Comparison of ENCODE assay signal across 8 cellular contexts in the genomic region with DNA sequence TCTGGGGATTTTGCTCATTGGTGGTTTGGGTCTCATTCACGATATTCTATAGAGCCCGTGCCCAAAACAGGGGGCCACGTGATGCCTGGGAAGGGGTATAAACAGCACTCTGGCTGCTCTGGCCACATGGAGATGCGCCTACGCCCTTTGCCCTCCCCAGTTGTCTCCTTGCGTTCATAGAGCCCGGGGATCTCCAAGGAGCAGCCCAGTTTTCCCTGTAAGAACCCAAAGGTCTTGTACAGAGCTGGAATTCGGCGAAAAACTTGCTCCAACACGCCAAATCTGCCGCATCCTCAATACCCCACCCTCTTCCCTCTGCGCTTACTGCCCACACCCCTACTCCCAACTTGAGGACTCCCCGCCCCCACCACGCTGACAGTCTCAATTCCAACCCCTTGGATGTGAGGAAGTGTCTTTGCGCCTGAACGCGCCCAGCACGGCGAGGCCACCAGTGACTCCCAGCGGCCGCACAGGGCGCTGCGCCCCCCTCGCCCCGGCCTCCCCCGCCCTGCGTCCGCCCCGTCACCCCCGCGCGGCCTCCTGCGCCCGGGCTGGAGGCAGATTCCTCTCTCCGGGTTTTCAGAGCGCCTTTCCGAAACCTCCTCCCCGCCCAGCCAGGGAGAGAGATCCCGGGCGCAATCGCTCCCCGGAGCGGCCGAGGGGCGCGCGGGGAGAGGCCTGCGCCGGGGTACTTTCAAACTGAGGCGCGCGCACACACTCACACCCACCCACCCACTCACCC. TPM values are rescaled to one million over a fixed set of nuclear protein-coding genes. Genes with fewer than 3 reads are reported as not detected.
DNase-seq lines count a peak whose midpoint lies in the region; ATAC-seq and TF ChIP-seq lines count a peak whose summit lies in the region.

Gene NHS, plus strand, starts transcription at position 582 of the 742 bp plus-strand sequence. CDS start 558 bp downstream, outside the sequence.

- H3K4me2 ChIP-seq in GM23248 (ENCODE audit: unreplicated experiment) = peak within 1 kb of the TSS; percentile 94

- H3F3A ChIP-seq in GM23248 (ENCODE audit: insufficient read depth) = 0 out of 2 replicates have a peak, but pooled peaks cover 6% of the 10 kb centered on the region

- peak within 1 kb of the TSS; percentile 82 for H2AFZ ChIP-seq in GM23248

- H3K27me3 ChIP-seq in GM23248 (replicated peaks; ENCODE audit: insufficient read depth) = no peaks in the 10 kb centered on the region
- H3K27me3 ChIP-seq in liver (ENCODE audit: control insufficient read depth in 4 of 4, insufficient read depth in 4 of 4, low read length in 3 of 4) = peaks cover 0 to 10% (median 0%) of the 10 kb centered on the region in 4 donors
- no peaks in the 10 kb centered on the region for H3K27me3 ChIP-seq in testis

- TF ChIP-seq POLR2A in testis (IDR thresholded peaks at IDR 0.05) = no peak

- H3K79me2 ChIP-seq in GM23248 (ENCODE audit: insufficient read depth) = peaks cover 22% of the 10 kb centered on the region; the same call in 1 of the 2 replicates

- no peak for ATAC-seq in HG03175 (IDR thresholded peaks at IDR 0.05; ENCODE audit: unreplicated experiment)

- intact Hi-C loops in testis (cut with DNase I; ENCODE audit: low total_unique reads) = loop anchor here (10.0 kb wide), 2 partner anchors 130 to 210 kb away; no protein-coding TSS in a partner anchor

- H3K4me3 ChIP-seq in GM23248 (peak within 1 kb of the TSS; percentile 80), liver (ENCODE audit: low read depth in 1 of 3, low read length in 3 of 3) (peak within 1 kb of the TSS in 2 of 3 donors; percentile 23 to 39), testis (peak within 1 kb of the TSS; percentile 60 to 74)

- peak within 1 kb of the TSS; percentile 77 for H3K9ac ChIP-seq in GM23248
- H3K9ac ChIP-seq in liver (ENCODE audit: low read depth in 1 of 2, low read length in 2 of 2) = no peak within 1 kb of the TSS

- H3K4me1 ChIP-seq in GM23248 (ENCODE audit: insufficient read depth) (no peaks in the 10 kb centered on the region), liver (ENCODE audit: control insufficient read depth in 4 of 4, insufficient read depth in 4 of 4, low read length in 3 of 4) (peaks cover 0 to 16% (median 10%) of the 10 kb centered on the region in 4 donors), testis (no peaks in the 10 kb centered on the region)

- H3K9me2 ChIP-seq in GM23248 (ENCODE audit: insufficient read depth) = no peaks in the 10 kb centered on the region

- in situ Hi-C loops in GM23248 (cut with MboI) = no loop called here

- DNase-seq in A172 (ENCODE audit: low spot score) (peak; percentile 62), GM23248 (peak; percentile 86), NOMO-1 treated with DMSO at 0.1 percent for 48 hours (lab: John Stamatoyannopoulos, UW; ENCODE audit: unreplicated experiment) (peak; percentile 51), ecto neural progenitor cell (ENCODE audit: low spot score) (peak; percentile 86), testis (peak; percentile 80), UCSD-AML1 (lab: John Stamatoyannopoulos, UW; ENCODE audit: unreplicated experiment) (no peak)

- H3K27ac ChIP-seq in GM23248 (peak within 1 kb of the TSS; percentile 48), liver (ENCODE audit: low read depth in 1 of 2, low read length in 2 of 2) (peak within 1 kb of the TSS in 1 of 2 donors; percentile 7), testis (peak within 1 kb of the TSS; percentile 76 to 79)

- H4K20me1 ChIP-seq in GM23248 (ENCODE audit: insufficient read depth) = no peaks in the 10 kb centered on the region

- no peaks in the 10 kb centered on the region for H3K36me3 ChIP-seq in GM23248 (ENCODE audit: low read depth)
- no peaks in the 10 kb centered on the region for H3K36me3 ChIP-seq in liver (ENCODE audit: control insufficient read depth in 4 of 4, insufficient read depth in 3 of 4, low read depth in 1 of 4, low read length in 3 of 4)
- no peaks in the 10 kb centered on the region for H3K36me3 ChIP-seq in testis (ENCODE audit: low read depth, missing control alignments)

- 2 to 4% methylated on average over 5 to 46 of the region's 52 CpGs for WGBS in GM23248 (ENCODE audit: low coverage in 1 of 2, low lambda C conversion rate in 2 of 2, missing lambda C conversion rate in 2 of 2), 2 experiments
- 4% methylated on average over 52 of the region's 52 CpGs for WGBS in liver
- 0% methylated on average over 6 to 29 of the region's 52 CpGs for WGBS in testis, 2 donors

- H3K9me3 ChIP-seq in GM23248 (ENCODE audit: low read depth) (no peaks in the 10 kb centered on the region), liver (ENCODE audit: control insufficient read depth in 4 of 4, low read length in 3 of 4) (no peaks in the 10 kb centered on the region), testis (no peaks in the 10 kb centered on the region)

- no peak for TF ChIP-seq CTCF in liver (IDR thresholded peaks at IDR 0.05; ENCODE audit: low read depth, low read length, missing input control)
- TF ChIP-seq CTCF in testis (IDR thresholded peaks at IDR 0.05) = peak in 2 of 3 experiments; percentile 35 to 42

- TF ChIP-seq RAD21 in liver (IDR thresholded peaks at IDR 0.05) = no peak

TF ChIP-seq in liver, 16 proteins besides CTCF, POLR2A, EP300 and RAD21:
- TF ChIP-seq TAF1 (conservative IDR thresholded peaks at IDR 0.05) (no peak), FOXA2 (IDR thresholded peaks at IDR 0.05) (no peak), YY1 (IDR thresholded peaks at IDR 0.05) (no peak), ZBTB33 (IDR thresholded peaks at IDR 0.05) (no peak), EGR1 (IDR thresholded peaks at IDR 0.05; ENCODE audit: low read depth in 2 of 2) (no peak), SP1 (IDR thresholded peaks at IDR 0.05) (no peak), GABPA (IDR thresholded peaks at IDR 0.05 in 1 of 2, conservative IDR thresholded peaks at IDR 0.05 in 1 of 2) (no peak), HNF4G (IDR thresholded peaks at IDR 0.05) (no peak), JUND (IDR thresholded peaks at IDR 0.05) (no peak), FOXA1 (IDR thresholded peaks at IDR 0.05) (no peak), MAX (IDR thresholded peaks at IDR 0.05) (no peak), REST (IDR thresholded peaks at IDR 0.05) (no peak), RXRA (IDR thresholded peaks at IDR 0.05) (no peak), NR2F2 (IDR thresholded peaks at IDR 0.05) (no peak), HNF4A (conservative IDR thresholded peaks at IDR 0.05) (no peak)
- TF ChIP-seq, protein P1, sequence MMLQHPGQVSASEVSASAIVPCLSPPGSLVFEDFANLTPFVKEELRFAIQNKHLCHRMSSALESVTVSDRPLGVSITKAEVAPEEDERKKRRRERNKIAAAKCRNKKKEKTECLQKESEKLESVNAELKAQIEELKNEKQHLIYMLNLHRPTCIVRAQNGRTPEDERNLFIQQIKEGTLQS (IDR thresholded peaks at IDR 0.05) = no peak

RNA-seq across cellular contexts. Expression of gene NHS, which starts in this region (rescaled TPM):
- 3.0 and 3.1 TPM in 2 replicates for total RNA-seq in A172 (2014; rRNA removed; shearing (Covaris generic))
- total RNA-seq in GM23248 (2014; rRNA removed; shearing (Covaris generic)) = 4.8 and 5.6 TPM in 2 replicates
- polyA plus RNA-seq in GM23248 (2016; fragmentation: Nextera tagmentation; extraction: Ambion mirVana) = 0.74 and 1.0 TPM in 2 replicates
- under 1 TPM; 0.14 to 0.17 TPM for total RNA-seq in liver
- polyA plus RNA-seq in liver = under 1 TPM; 0.03 to 0.07 TPM
- 10 to 100 TPM; 21.8 to 25.7 TPM for total RNA-seq in testis
- polyA plus RNA-seq in testis (ENCODE audit: insufficient read depth, low read depth, low replicate concordance) = 4.8 TPM
